1 cellular context compared by ENCODE assay signal in the genomic region with DNA sequence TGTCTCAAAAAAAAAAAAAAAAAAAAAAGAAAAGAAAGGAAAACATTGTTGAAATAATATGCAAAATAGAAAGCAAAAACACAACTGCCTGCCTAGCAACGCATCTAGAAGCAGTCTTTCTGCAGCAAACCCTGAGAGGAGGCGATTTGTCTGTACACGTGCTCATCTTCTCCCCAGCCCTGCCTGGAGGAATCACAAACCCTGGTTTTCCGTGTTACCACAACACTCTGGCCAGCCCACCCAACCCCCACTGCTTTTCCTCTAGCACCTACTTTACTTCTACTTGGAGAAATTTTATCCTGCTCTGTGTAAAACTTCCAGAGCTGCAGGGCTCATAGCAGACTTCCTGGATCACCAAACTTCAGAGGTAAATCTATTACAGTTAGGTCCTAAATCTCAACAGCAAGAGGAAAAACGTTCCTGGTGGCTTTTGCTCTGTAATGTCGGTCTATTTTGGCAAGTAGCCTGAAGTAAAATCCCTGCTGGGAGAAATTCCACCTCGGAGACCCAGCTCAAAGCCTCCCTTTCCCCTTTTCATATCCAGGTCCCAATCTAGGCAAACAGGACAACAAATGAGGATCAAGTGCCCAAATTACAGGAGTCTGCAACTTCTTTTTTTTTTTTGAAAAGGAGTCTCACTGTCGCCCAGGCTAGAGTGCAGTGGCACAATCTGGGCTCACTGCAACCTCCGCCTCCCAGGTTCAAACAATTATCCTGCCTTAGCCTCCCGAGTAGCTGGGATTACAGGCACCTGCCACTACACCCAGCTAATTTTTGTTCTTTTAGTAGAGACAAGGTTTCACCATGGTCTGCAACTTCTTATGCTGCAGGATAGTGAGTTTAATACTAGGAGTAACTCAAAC.
TF ChIP-seq lines count a peak whose summit lies in the region.

No MANE protein-coding gene starts in this region.

TF ChIP-seq in SK-N-SH, 30 proteins besides CTCF, POLR2A, EP300 and RAD21 (continued from another document):
- TF ChIP-seq, protein P1, sequence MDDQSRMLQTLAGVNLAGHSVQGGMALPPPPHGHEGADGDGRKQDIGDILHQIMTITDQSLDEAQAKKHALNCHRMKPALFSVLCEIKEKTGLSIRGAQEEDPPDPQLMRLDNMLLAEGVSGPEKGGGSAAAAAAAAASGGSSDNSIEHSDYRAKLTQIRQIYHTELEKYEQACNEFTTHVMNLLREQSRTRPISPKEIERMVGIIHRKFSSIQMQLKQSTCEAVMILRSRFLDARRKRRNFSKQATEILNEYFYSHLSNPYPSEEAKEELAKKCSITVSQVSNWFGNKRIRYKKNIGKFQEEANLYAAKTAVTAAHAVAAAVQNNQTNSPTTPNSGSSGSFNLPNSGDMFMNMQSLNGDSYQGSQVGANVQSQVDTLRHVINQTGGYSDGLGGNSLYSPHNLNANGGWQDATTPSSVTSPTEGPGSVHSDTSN (IDR thresholded peaks at IDR 0.05), result no peak
- TF ChIP-seq EZH2phosphoT487 (IDR thresholded peaks at IDR 0.05; ENCODE audit: borderline replicate concordance, low read depth) (no peak), MXI1 (IDR thresholded peaks at IDR 0.05; ENCODE audit: low read depth, low read length) (no peak)
- TF ChIP-seq, protein P2, sequence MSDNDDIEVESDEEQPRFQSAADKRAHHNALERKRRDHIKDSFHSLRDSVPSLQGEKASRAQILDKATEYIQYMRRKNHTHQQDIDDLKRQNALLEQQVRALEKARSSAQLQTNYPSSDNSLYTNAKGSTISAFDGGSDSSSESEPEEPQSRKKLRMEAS (IDR thresholded peaks at IDR 0.05; ENCODE audit: low read depth), result no peak
